Comparison of ENCODE assay signal across 8 cellular contexts in the genomic region with DNA sequence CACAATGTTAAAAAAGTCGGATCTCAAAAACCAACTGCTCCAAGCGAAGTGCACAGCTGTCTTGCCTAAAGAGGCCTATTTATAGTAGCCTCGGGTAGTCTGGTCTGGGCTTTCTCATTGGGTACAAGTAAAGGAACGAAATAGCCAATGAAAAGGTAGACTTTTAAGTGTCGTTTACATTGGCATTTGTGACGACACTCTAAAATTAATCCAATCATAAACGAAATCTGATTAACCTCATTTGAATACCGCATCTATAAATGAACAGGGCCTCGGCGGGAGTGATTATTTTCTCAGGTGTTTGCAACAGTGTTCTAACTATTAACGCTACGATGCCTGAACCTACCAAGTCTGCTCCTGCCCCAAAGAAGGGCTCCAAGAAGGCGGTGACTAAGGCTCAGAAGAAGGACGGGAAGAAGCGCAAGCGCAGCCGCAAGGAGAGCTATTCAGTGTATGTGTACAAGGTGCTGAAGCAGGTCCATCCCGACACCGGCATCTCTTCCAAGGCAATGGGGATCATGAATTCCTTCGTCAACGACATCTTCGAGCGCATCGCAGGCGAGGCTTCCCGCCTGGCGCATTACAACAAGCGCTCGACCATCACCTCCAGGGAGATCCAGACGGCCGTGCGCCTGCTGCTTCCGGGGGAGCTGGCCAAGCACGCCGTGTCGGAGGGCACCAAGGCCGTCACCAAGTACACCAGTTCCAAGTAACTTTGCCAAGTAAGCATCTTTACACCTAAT.
DNase-seq lines count a peak whose midpoint lies in the region; TF ChIP-seq lines count a peak whose summit lies in the region.

No MANE protein-coding gene starts in this region.

- H3K4me1 Mint-ChIP-seq in HFFc6 (ENCODE audit: low read depth) = peaks cover 56% of the 10 kb centered on the region
- peaks cover 37% of the 10 kb centered on the region for H3K4me1 Mint-ChIP-seq in activated naive CD8-positive, alpha-beta T cell (ENCODE audit: low read depth)

- H3K4me1 ChIP-seq in testis = peaks cover 4% of the 10 kb centered on the region

- H3K4me3 Mint-ChIP-seq in HFFc6 = peak overlapping the region; percentile 89
- peak overlapping the region; percentile 90 for H3K4me3 Mint-ChIP-seq in activated naive CD8-positive, alpha-beta T cell

- H3K27ac Mint-ChIP-seq in HFFc6 = peak overlapping the region; percentile 81
- H3K27ac Mint-ChIP-seq in activated naive CD8-positive, alpha-beta T cell = peak overlapping the region; percentile 90

- H3K4me3 ChIP-seq in SK-N-MC (peak overlapping the region; percentile 94), testis (peak overlapping the region; percentile 75)

- TF ChIP-seq CTCF in HFFc6 (IDR thresholded peaks at IDR 0.05) = no peak
- TF ChIP-seq CTCF in testis (IDR thresholded peaks at IDR 0.05) = no peak

- peak overlapping the region; percentile 99 for H3K27ac ChIP-seq in SK-N-MC
- peak overlapping the region; percentile 84 to 93 for H3K27ac ChIP-seq in testis

- peaks cover 8% of the 10 kb centered on the region; the same call in 1 of the 2 replicates for H3K36me3 Mint-ChIP-seq in HFFc6 (ENCODE audit: low read depth)
- peaks cover 2% of the 10 kb centered on the region for H3K36me3 Mint-ChIP-seq in activated naive CD8-positive, alpha-beta T cell

- H3K27me3 ChIP-seq in testis = no peaks in the 10 kb centered on the region

- peak overlapping the region; percentile 99 for H3K9ac ChIP-seq in SK-N-MC (ENCODE audit: insufficient read length)

- H3K9me3 Mint-ChIP-seq in HFFc6 = peaks cover 14% of the 10 kb centered on the region
- no peaks in the 10 kb centered on the region for H3K9me3 Mint-ChIP-seq in activated naive CD8-positive, alpha-beta T cell (ENCODE audit: low read depth)

- peaks cover 30% of the 10 kb centered on the region for H3K27me3 Mint-ChIP-seq in HFFc6 (ENCODE audit: insufficient read depth)
- no peaks in the 10 kb centered on the region for H3K27me3 Mint-ChIP-seq in activated naive CD8-positive, alpha-beta T cell

- intact Hi-C loops in testis (cut with DNase I; ENCODE audit: low total_unique reads) = no loop called here

- DNase-seq in GM04503 (ENCODE audit: low read depth) (peak; percentile 97), HFFc6 (peak; percentile 99), NCI-H1048 (lab: John Stamatoyannopoulos, UW) (peak; percentile 89), SK-N-MC (ENCODE audit: low read depth, low spot score) (peak; percentile 99), glomerular visceral epithelial cell (ENCODE audit: extremely low spot score) (peak; percentile 98), occipital lobe (lab: John Stamatoyannopoulos, UW) (peak; percentile 82), testis (peak; percentile 91)

- peak; percentile 94 for TF ChIP-seq POLR2A in testis (IDR thresholded peaks at IDR 0.05)

- WGBS in testis, 2 donors = 0 to 1% methylated on average over 30 to 37 of the region's 37 CpGs

- H3K9me3 ChIP-seq in SK-N-MC (ENCODE audit: low read depth, low read length) (no peaks in the 10 kb centered on the region), testis (no peaks in the 10 kb centered on the region)

- H3K36me3 ChIP-seq in SK-N-MC (ENCODE audit: insufficient read depth, low read length) = no peaks in the 10 kb centered on the region
- no peaks in the 10 kb centered on the region for H3K36me3 ChIP-seq in testis (ENCODE audit: low read depth, missing control alignments)

Comparison
In these comparisons a context has a peak if more than half of its experiments do, and no peak if none do; other contexts are left out.
1. Peak in every context shown above with its lines: DNase-seq, H3K4me3 ChIP-seq and H3K27ac ChIP-seq.